ENCODE assay signal across 1 cellular context in genomic region chr5:34694012-34694411, GRCh38.
TF ChIP-seq lines count a peak whose summit lies in the region.

No MANE protein-coding gene starts in this region.

TF ChIP-seq in H1, 55 proteins besides CTCF, POLR2A, EP300 and RAD21 (continued from another document):
- no peak for TF ChIP-seq NANOG (IDR thresholded peaks at IDR 0.05; ENCODE audit: insufficient read depth, low read depth, low read length, poor library complexity, severe bottlenecking)
- TF ChIP-seq HDAC2 (IDR thresholded peaks at IDR 0.05; ENCODE audit: borderline replicate concordance in 1 of 2, low read depth in 2 of 2, low read length in 2 of 2): no peak
- TF ChIP-seq BCL11A (IDR thresholded peaks at IDR 0.05; ENCODE audit: low read depth in 2 of 2, low read length in 2 of 2): no peak
- TF ChIP-seq GABPA (IDR thresholded peaks at IDR 0.05; ENCODE audit: borderline replicate concordance, insufficient read depth, low read length): no peak
